Comparison of ENCODE assay signal across 16 cellular contexts in the genomic region with DNA sequence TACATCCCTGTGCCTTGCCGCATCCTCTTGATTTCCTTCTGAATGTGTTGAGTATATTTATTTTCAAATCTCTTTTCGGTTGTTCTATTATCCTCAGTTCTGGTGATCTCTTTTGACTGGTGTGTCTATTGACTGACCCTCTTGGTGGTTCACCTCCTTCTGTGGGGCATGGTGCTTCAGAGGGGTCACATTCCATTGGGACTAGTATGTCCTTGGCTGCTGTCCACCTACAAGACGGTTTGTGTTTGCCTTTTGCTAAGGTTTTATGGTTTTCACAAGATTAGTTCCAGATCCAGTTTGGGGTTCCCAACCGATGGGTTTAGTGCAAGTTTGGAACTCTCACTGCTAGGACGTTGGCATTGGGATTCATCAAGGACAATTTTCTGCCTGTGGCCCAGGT.
DNase-seq lines count a peak whose midpoint lies in the region; ATAC-seq and TF ChIP-seq lines count a peak whose summit lies in the region.
"Had no signal": no experiment of that assay in that cellular context is flagged by ENCODE, and none has a peak within 500 bp of the region (broad histone marks: within the 10 kb centered on the region; RNA-seq: fewer than 3 reads in every experiment).

No MANE protein-coding gene starts in this region.

- H3K36me3 ChIP-seq in MG63 (peaks cover 13% of the 10 kb centered on the region), ovary (no peaks in the 10 kb centered on the region)

- no peak for TF ChIP-seq EP300 in ovary (IDR thresholded peaks at IDR 0.05)

- H3K27me3 ChIP-seq in MG63 (no peaks in the 10 kb centered on the region), ovary (no peaks in the 10 kb centered on the region)
- H3K27me3 ChIP-seq: hepatocyte had no signal

- H3K4me1 ChIP-seq in ovary (ENCODE audit: insufficient read depth): peaks cover 3% of the 10 kb centered on the region
- H3K4me1 ChIP-seq: prostate gland had no signal

- H3K9me3 ChIP-seq in MG63 (no peaks in the 10 kb centered on the region; the same call in 1 of the 2 replicates), ovary (no peaks in the 10 kb centered on the region)
- H3K9me3 ChIP-seq: prostate gland had no signal

- TF ChIP-seq CTCF in coronary artery (IDR thresholded peaks at IDR 0.05) (no peak), ovary (IDR thresholded peaks at IDR 0.05) (no peak)

- intact Hi-C loops in ovary (cut with DNase I) (loop anchor here in 1 of 4 donors (5.0 to 10.0 kb wide), 2 partner anchors 58 to 1061 kb away; no protein-coding TSS in a partner anchor), sciatic nerve (cut with DNase I) (no loop called here)

- DNase-seq in EH (ENCODE audit: low read depth): peak; percentile 90
- DNase-seq in MG63: peak; percentile 26
- peak; percentile 24 for DNase-seq in coronary artery (ENCODE audit: low spot score)
- DNase-seq in ovary: peak in 4 of 5 donors; percentile 6 to 24 (median 10)
- DNase-seq in sciatic nerve (ENCODE audit: low spot score): no peak
- DNase-seq in erythroblast (lab: John Stamatoyannopoulos, UW): no peak
- no peak for DNase-seq in NOMO-1 treated with dmso at 0.1 percent for 144 hours (lab: John Stamatoyannopoulos, UW; ENCODE audit: unreplicated experiment)
- DNase-seq: activated CD8-positive, alpha-beta T cell treated with anti-CD3 and anti-CD28 coated beads, Interleukin-2, amount 10 ng/mL, durations not matched to agents 7 days and 5 days; activated effector memory CD4-positive, alpha-beta T cell treated with Interleukin-2 at 50 U/mL for 16 hours; CD8-positive, alpha-beta T cell; effector CD8-positive, alpha-beta T cell; left ventricle myocardium inferior had no signal

- no peak for TF ChIP-seq POLR2A in ovary (IDR thresholded peaks at IDR 0.05)
- TF ChIP-seq POLR2A in erythroblast (IDR thresholded peaks at IDR 0.05; ENCODE audit: low read length): no peak

- WGBS in ovary, 3 donors: 53 to 59% (median 59%) methylated on average over 5 of the region's 5 CpGs

- H3K4me3 ChIP-seq in MG63 (no peak overlapping the region), coronary artery (no peak overlapping the region), ovary (no peak overlapping the region)
- H3K4me3 ChIP-seq: hepatocyte, left ventricle myocardium inferior, prostate gland, thoracic aorta had no signal

- no peak for ATAC-seq in sciatic nerve
- no peak for ATAC-seq in HG03521 (IDR thresholded peaks at IDR 0.05; ENCODE audit: unreplicated experiment)
- ATAC-seq: activated CD8-positive, alpha-beta T cell treated with anti-CD3 and anti-CD28 coated beads, Interleukin-2, amount 10 ng/mL, durations not matched to agents 7 days and 5 days; CD8-positive, alpha-beta T cell had no signal

- H3K27ac ChIP-seq in coronary artery: no peak overlapping the region
- no peak overlapping the region for H3K27ac ChIP-seq in ovary
- H3K27ac ChIP-seq: hepatocyte, left ventricle myocardium inferior, prostate gland, thoracic aorta had no signal

Comparison
In these comparisons a context has a peak if more than half of its experiments do, and no peak if none do; other contexts are left out.
1. DNase-seq: peak in EH (single experiment), MG63 (single experiment), coronary artery (single experiment) and ovary (4 of 5); none in sciatic nerve (single experiment), erythroblast (0 of 2) and NOMO-1 treated with dmso at 0.1 percent for 144 hours (single experiment).